ENCODE assay signal across 24 cellular contexts in the genomic region with DNA sequence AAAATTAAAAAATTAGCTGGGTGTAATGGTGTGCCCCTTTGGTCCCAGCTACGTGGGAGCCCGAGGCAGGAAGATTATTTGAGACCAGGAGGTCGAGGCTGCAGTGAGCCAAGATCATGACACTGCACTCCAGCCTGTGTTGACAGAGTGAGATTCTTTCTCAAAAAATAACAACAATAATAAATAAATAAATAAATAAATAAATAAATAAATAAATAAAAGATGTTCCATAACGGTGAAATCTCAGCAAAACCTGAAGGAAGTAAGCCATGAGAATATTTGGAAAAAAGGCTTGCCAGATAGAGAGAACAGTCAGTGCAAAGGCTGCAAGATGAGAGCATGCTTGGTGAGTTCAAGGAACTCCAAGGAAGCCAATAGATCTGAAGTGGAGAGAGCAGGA.
A peak's percentile ranks its signal among the peaks of the same experiment; 100 is the strongest.
DNase-seq lines count a peak whose midpoint lies in the region; ATAC-seq, FAIRE-seq and TF ChIP-seq lines count a peak whose summit lies in the region.
"Had no signal": no experiment of that assay in that cellular context is flagged by ENCODE, and none has a peak within 500 bp of the region (broad histone marks: within the 10 kb centered on the region; RNA-seq: fewer than 3 reads in every experiment).

No MANE protein-coding gene starts in this region.

- H3K4me3 ChIP-seq in HEK293 (ENCODE audit: low read depth, low read length) (no peak overlapping the region), mesenchymal stem cell (ENCODE audit: insufficient read depth in 1 of 2, low read depth in 1 of 2, low read length in 2 of 2) (no peak overlapping the region), thyroid gland (replicated peaks in 1 of 3) (no peak overlapping the region)
- H3K4me3 ChIP-seq: BLaER1 treated with 17β-estradiol and CSF1 and Interleukin-3, amounts not matched to agents 10 nM and 100 nM; GM12878 had no signal

- H2AK5ac ChIP-seq in mesenchymal stem cell (ENCODE audit: low read length, severe bottlenecking): peak overlapping the region; percentile 89

- peak overlapping the region in 2 of 3 experiments; percentile 9 to 48 for H3K27ac Mint-ChIP-seq in nephron
- H3K27ac Mint-ChIP-seq: B cell; CD4-positive, alpha-beta T cell; CD8-positive, alpha-beta T cell had no signal

- H3K9me3 Mint-ChIP-seq in nephron: no peaks in the 10 kb centered on the region
- H3K9me3 Mint-ChIP-seq: CD4-positive, alpha-beta T cell; CD8-positive, alpha-beta T cell had no signal

- H3K4ac ChIP-seq in mesenchymal stem cell (ENCODE audit: low read depth in 1 of 2, low read length in 2 of 2): no peak overlapping the region

- no peak overlapping the region for H2BK120ac ChIP-seq in mesenchymal stem cell (ENCODE audit: low read depth, low read length)

- no peaks in the 10 kb centered on the region for H3K27me3 Mint-ChIP-seq in nephron (ENCODE audit: low read depth)
- H3K27me3 Mint-ChIP-seq: B cell; CD4-positive, alpha-beta T cell had no signal

- no peaks in the 10 kb centered on the region for H3K27me3 ChIP-seq in mesenchymal stem cell (ENCODE audit: control insufficient read depth in 1 of 2, insufficient read depth in 1 of 2, low read length in 2 of 2)
- no peaks in the 10 kb centered on the region for H3K27me3 ChIP-seq in thyroid gland
- H3K27me3 ChIP-seq: BLaER1 treated with 17β-estradiol and CSF1 and Interleukin-3, amounts not matched to agents 10 nM and 100 nM had no signal

- H3K36me3 Mint-ChIP-seq in nephron (ENCODE audit: low read depth): no peaks in the 10 kb centered on the region
- H3K36me3 Mint-ChIP-seq: CD8-positive, alpha-beta T cell had no signal

- TF ChIP-seq POLR2A in thyroid gland (IDR thresholded peaks at IDR 0.05): no peak

- no peak for DNase-seq in mesenchymal stem cell
- no peak for DNase-seq in thyroid gland
- DNase-seq: 8988T; AML-193; Caco-2; Calu3; CD4-positive, alpha-beta T cell; CD8-positive, alpha-beta T cell; DMS79 treated with DMSO at 0.1 percent for 48 hours; GDM1 had no signal

- no peaks in the 10 kb centered on the region for H3K9me3 ChIP-seq in HEK293 (ENCODE audit: control insufficient read depth, insufficient read depth, low read depth, low read length)
- H3K9me3 ChIP-seq in mesenchymal stem cell (ENCODE audit: control insufficient read depth, low read length): no peaks in the 10 kb centered on the region
- H3K9me3 ChIP-seq in thyroid gland: no peaks in the 10 kb centered on the region
- H3K9me3 ChIP-seq: BLaER1 treated with 17β-estradiol and CSF1 and Interleukin-3, amounts not matched to agents 10 nM and 100 nM; Caco-2 had no signal

- no peak overlapping the region for H3K23ac ChIP-seq in mesenchymal stem cell (ENCODE audit: low read length in 2 of 2)

- H3K27ac ChIP-seq in HEK293 (ENCODE audit: extremely low read depth, low read depth, low read length): no peak overlapping the region
- no peak overlapping the region for H3K27ac ChIP-seq in mesenchymal stem cell (ENCODE audit: low read length, poor library complexity, severe bottlenecking)
- H3K27ac ChIP-seq in thyroid gland: no peak overlapping the region
- H3K27ac ChIP-seq: BLaER1 treated with 17β-estradiol and CSF1 and Interleukin-3, amounts not matched to agents 10 nM and 100 nM; C4-2B had no signal

- H3K4me3 Mint-ChIP-seq in nephron: no peak overlapping the region
- H3K4me3 Mint-ChIP-seq: B cell; CD4-positive, alpha-beta T cell; CD8-positive, alpha-beta T cell had no signal

- WGBS in mesenchymal stem cell: 96% methylated on average over 4 of the region's 4 CpGs
- WGBS in thyroid gland, 2 donors: 97 to 98% methylated on average over 4 of the region's 4 CpGs

- CTCF ChIA-PET in HEK293 (lab: Yijun Ruan, JAX): no interaction called here

- H3K14ac ChIP-seq in mesenchymal stem cell (ENCODE audit: low read length in 2 of 2): no peak overlapping the region

- H4K91ac ChIP-seq in mesenchymal stem cell (ENCODE audit: low read length): no peak overlapping the region

- no peak overlapping the region for H4K8ac ChIP-seq in mesenchymal stem cell (ENCODE audit: low read length)

- TF ChIP-seq CTCF in HEK293 (tag by site-specific recombination; IDR thresholded peaks at IDR 0.05) (no peak), nephron (IDR thresholded peaks at IDR 0.05; ENCODE audit: unreplicated experiment in 3 of 3) (no peak), thyroid gland (IDR thresholded peaks at IDR 0.05) (no peak)

- no peak overlapping the region for H3K18ac ChIP-seq in mesenchymal stem cell (ENCODE audit: low read depth in 1 of 2, low read length in 2 of 2)

- no peak overlapping the region for H2AFZ ChIP-seq in mesenchymal stem cell (ENCODE audit: low read depth, low read length)

- peak; percentile 17 for FAIRE-seq in G401.6 (lab: Jason Lieb, UNC)
- FAIRE-seq: A204.1, D721Med, GM12878, GM12892, GM18507 had no signal

- ATAC-seq in HG02981 (IDR thresholded peaks at IDR 0.05; ENCODE audit: unreplicated experiment) (no peak), GM21825 (IDR thresholded peaks at IDR 0.05; ENCODE audit: unreplicated experiment) (no peak), HG03460 (IDR thresholded peaks at IDR 0.05; ENCODE audit: unreplicated experiment) (no peak)
- ATAC-seq: CD8-positive, alpha-beta T cell; GM12878 had no signal

- intact Hi-C loops in thyroid gland (cut with DNase I): no loop called here

- no peak overlapping the region for H3K4me2 ChIP-seq in mesenchymal stem cell (ENCODE audit: low read length, poor library complexity, severe bottlenecking)
- H3K4me2 ChIP-seq: BLaER1 treated with 17β-estradiol and CSF1 and Interleukin-3, amounts not matched to agents 10 nM and 100 nM had no signal

- peaks cover 29% of the 10 kb centered on the region for H3K4me1 Mint-ChIP-seq in nephron
- H3K4me1 Mint-ChIP-seq: B cell had no signal

- no peaks in the 10 kb centered on the region for H3K79me1 ChIP-seq in mesenchymal stem cell (replicated peaks; ENCODE audit: low read length, poor library complexity, severe bottlenecking)

- no peak overlapping the region for H2BK5ac ChIP-seq in mesenchymal stem cell (ENCODE audit: low read depth, low read length, poor library complexity, severe bottlenecking)

- H3K36me3 ChIP-seq in HEK293 (ENCODE audit: control insufficient read depth in 2 of 2, insufficient read depth in 1 of 2, low read length in 2 of 2) (no peaks in the 10 kb centered on the region), mesenchymal stem cell (ENCODE audit: control insufficient read depth in 1 of 2, insufficient read depth in 2 of 2, low read depth in 1 of 2, low read length in 2 of 2) (no peaks in the 10 kb centered on the region), thyroid gland (no peaks in the 10 kb centered on the region)
- H3K36me3 ChIP-seq: BLaER1 treated with 17β-estradiol and CSF1 and Interleukin-3, amounts not matched to agents 10 nM and 100 nM had no signal

- POLR2A ChIA-PET in HEK293 (lab: Yijun Ruan, JAX): no interaction called here

- H3K9ac ChIP-seq in mesenchymal stem cell (ENCODE audit: low read length): no peak overlapping the region
- H3K9ac ChIP-seq: BLaER1 treated with 17β-estradiol and CSF1 and Interleukin-3, amounts not matched to agents 10 nM and 100 nM had no signal

- H2BK12ac ChIP-seq in mesenchymal stem cell (ENCODE audit: low read length in 2 of 2): peak overlapping the region; percentile 3 to 21

- peak overlapping the region; percentile 7 for H2BK15ac ChIP-seq in mesenchymal stem cell (ENCODE audit: low read depth, poor library complexity, severe bottlenecking)

- H3K4me1 ChIP-seq in HEK293 (ENCODE audit: control insufficient read depth, insufficient read depth, low read length): peaks cover 16% of the 10 kb centered on the region
- no peaks in the 10 kb centered on the region for H3K4me1 ChIP-seq in mesenchymal stem cell (ENCODE audit: control insufficient read depth, insufficient read depth, low read depth, low read length)
- peaks cover 0 to 3% of the 10 kb centered on the region in 2 donors for H3K4me1 ChIP-seq in thyroid gland
- H3K4me1 ChIP-seq: BLaER1 treated with 17β-estradiol and CSF1 and Interleukin-3, amounts not matched to agents 10 nM and 100 nM had no signal

TF ChIP-seq in HEK293, 187 proteins besides CTCF, POLR2A, EP300 and RAD21 (continues in another document):
- TF ChIP-seq ZXDB (tag by site-specific recombination; IDR thresholded peaks at IDR 0.05) (peak; percentile 41; the same call in 1 of the 2 replicates), KLF10 (tag by site-specific recombination; IDR thresholded peaks at IDR 0.05) (no peak), HOXA7 (CRISPR knock-in tag; IDR thresholded peaks at IDR 0.05; ENCODE audit: borderline replicate concordance) (no peak), ZNF266 (tag by site-specific recombination; IDR thresholded peaks at IDR 0.05; ENCODE audit: low read depth) (0 out of 2 replicates have a peak, but pooled peaks have one; percentile 48)
- TF ChIP-seq, protein P1, sequence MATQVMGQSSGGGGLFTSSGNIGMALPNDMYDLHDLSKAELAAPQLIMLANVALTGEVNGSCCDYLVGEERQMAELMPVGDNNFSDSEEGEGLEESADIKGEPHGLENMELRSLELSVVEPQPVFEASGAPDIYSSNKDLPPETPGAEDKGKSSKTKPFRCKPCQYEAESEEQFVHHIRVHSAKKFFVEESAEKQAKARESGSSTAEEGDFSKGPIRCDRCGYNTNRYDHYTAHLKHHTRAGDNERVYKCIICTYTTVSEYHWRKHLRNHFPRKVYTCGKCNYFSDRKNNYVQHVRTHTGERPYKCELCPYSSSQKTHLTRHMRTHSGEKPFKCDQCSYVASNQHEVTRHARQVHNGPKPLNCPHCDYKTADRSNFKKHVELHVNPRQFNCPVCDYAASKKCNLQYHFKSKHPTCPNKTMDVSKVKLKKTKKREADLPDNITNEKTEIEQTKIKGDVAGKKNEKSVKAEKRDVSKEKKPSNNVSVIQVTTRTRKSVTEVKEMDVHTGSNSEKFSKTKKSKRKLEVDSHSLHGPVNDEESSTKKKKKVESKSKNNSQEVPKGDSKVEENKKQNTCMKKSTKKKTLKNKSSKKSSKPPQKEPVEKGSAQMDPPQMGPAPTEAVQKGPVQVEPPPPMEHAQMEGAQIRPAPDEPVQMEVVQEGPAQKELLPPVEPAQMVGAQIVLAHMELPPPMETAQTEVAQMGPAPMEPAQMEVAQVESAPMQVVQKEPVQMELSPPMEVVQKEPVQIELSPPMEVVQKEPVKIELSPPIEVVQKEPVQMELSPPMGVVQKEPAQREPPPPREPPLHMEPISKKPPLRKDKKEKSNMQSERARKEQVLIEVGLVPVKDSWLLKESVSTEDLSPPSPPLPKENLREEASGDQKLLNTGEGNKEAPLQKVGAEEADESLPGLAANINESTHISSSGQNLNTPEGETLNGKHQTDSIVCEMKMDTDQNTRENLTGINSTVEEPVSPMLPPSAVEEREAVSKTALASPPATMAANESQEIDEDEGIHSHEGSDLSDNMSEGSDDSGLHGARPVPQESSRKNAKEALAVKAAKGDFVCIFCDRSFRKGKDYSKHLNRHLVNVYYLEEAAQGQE (tag by site-specific recombination; IDR thresholded peaks at IDR 0.05): peak; percentile 54; the same call in 1 of the 2 replicates
